12 cellular contexts compared by ENCODE assay signal in genomic region chr6:158798311-158798710, GRCh38. TPM values are rescaled to one million over a fixed set of nuclear protein-coding genes. Genes with fewer than 3 reads are reported as not detected.
DNase-seq lines count a peak whose midpoint lies in the region; ATAC-seq and TF ChIP-seq lines count a peak whose summit lies in the region.
"Had no signal": no experiment of that assay in that cellular context is flagged by ENCODE, and none has a peak within 500 bp of the region (broad histone marks: within the 10 kb centered on the region; RNA-seq: fewer than 3 reads in every experiment).

No MANE protein-coding gene starts in this region.

- peaks cover 100% of the 10 kb centered on the region for H3K79me2 ChIP-seq in PC-3 (ENCODE audit: low read length)

- H3K4me3 ChIP-seq in PC-3 (ENCODE audit: low read length) = no peak overlapping the region
- H3K4me3 ChIP-seq: psoas muscle had no signal

- H3K4me3 Mint-ChIP-seq in HFFc6 (peak overlapping the region; percentile 39), MCF 10A (ENCODE audit: unreplicated experiment) (no peak overlapping the region), CD14-positive monocyte (no peak overlapping the region)
- H3K4me3 Mint-ChIP-seq: activated CD4-positive, alpha-beta T cell treated with anti-CD3 and anti-CD28 coated beads, Interleukin-2, amount 10 ng/mL, durations not matched to agents 7 days and 5 days had no signal

- H3K27me3 Mint-ChIP-seq in HFFc6 (ENCODE audit: insufficient read depth) (no peaks in the 10 kb centered on the region; the same call in 1 of the 2 replicates), MCF 10A (ENCODE audit: insufficient read depth, unreplicated experiment) (no peaks in the 10 kb centered on the region), CD14-positive monocyte (ENCODE audit: low read depth in 3 of 3) (peaks cover 0 to 1% (median 0%) of the 10 kb centered on the region in 3 donors)
- H3K27me3 Mint-ChIP-seq: activated CD4-positive, alpha-beta T cell treated with anti-CD3 and anti-CD28 coated beads, Interleukin-2, amount 10 ng/mL, durations not matched to agents 7 days and 5 days had no signal

- H3K4me1 Mint-ChIP-seq in HFFc6 (ENCODE audit: low read depth) (peaks cover 52% of the 10 kb centered on the region), MCF 10A (ENCODE audit: insufficient read depth, unreplicated experiment) (peaks cover 29% of the 10 kb centered on the region), CD14-positive monocyte (peaks cover 20% of the 10 kb centered on the region)

- no peaks in the 10 kb centered on the region for H3F3A ChIP-seq in PC-3 (ENCODE audit: low read length, unreplicated experiment)

- H4K20me1 ChIP-seq in PC-3 (ENCODE audit: low read length) = peaks cover 95% of the 10 kb centered on the region

- no peak overlapping the region for H2AFZ ChIP-seq in PC-3 (ENCODE audit: low read length)

- DNase-seq in HFFc6 (no peak), MCF 10A (ENCODE audit: unreplicated experiment) (no peak), retina (peak; percentile 79), PC-3 (no peak), CD14-positive monocyte (ENCODE audit: low spot score) (no peak), H4 (ENCODE audit: low spot score) (no peak)
- DNase-seq: activated CD4-positive, alpha-beta T cell treated with anti-CD3 and anti-CD28 coated beads, Interleukin-2, amount 10 ng/mL, durations not matched to agents 7 days and 5 days; DMS79 treated with DMSO at 0.1 percent for 48 hours; psoas muscle; SIG-M5 had no signal

- CTCF ChIA-PET in MCF 10A (lab: Yijun Ruan, JAX) (interaction anchor here (0.6 to 2.0 kb wide), 8 partner anchors 9 to 208 kb away, joined by 3 to 11 read pairs (median 3); no protein-coding TSS in a partner anchor), PC-3 (lab: Charles Lee) (no interaction called here)

- H3K36me3 Mint-ChIP-seq in HFFc6 (ENCODE audit: low read depth) = no peaks in the 10 kb centered on the region; the same call in 1 of the 2 replicates
- H3K36me3 Mint-ChIP-seq in MCF 10A (ENCODE audit: insufficient read depth, unreplicated experiment) = peaks cover 42% of the 10 kb centered on the region
- H3K36me3 Mint-ChIP-seq in CD14-positive monocyte = peaks cover 36 to 43% of the 10 kb centered on the region in 2 donors

- no peaks in the 10 kb centered on the region for H3K9me3 ChIP-seq in PC-3 (ENCODE audit: low read length)
- H3K9me3 ChIP-seq: psoas muscle had no signal

- TF ChIP-seq CTCF in C4-2B (conservative IDR thresholded peaks at IDR 0.05) (no peak), HFFc6 (IDR thresholded peaks at IDR 0.05) (no peak), MCF 10A (IDR thresholded peaks at IDR 0.05; ENCODE audit: unreplicated experiment) (no peak), PC-3 (conservative IDR thresholded peaks at IDR 0.05; ENCODE audit: low read depth, low read length) (no peak), CD14-positive monocyte (IDR thresholded peaks at IDR 0.05) (no peak)

- no TSS peak for BruUV-seq in MCF 10A (replicated peaks; lab: Mats Ljungman, UMichigan)
- no TSS peak for BruUV-seq in PC-3 (replicated peaks; lab: Mats Ljungman, UMichigan)

- H3K9me3 Mint-ChIP-seq in HFFc6 = no peaks in the 10 kb centered on the region
- H3K9me3 Mint-ChIP-seq in MCF 10A (ENCODE audit: unreplicated experiment) = no peaks in the 10 kb centered on the region
- no peaks in the 10 kb centered on the region for H3K9me3 Mint-ChIP-seq in CD14-positive monocyte
- H3K9me3 Mint-ChIP-seq: activated CD4-positive, alpha-beta T cell treated with anti-CD3 and anti-CD28 coated beads, Interleukin-2, amount 10 ng/mL, durations not matched to agents 7 days and 5 days had no signal

- POLR2A ChIA-PET in MCF 10A (lab: Yijun Ruan, JAX) (interaction anchor here (1.0 to 2.1 kb wide), 5 partner anchors 9 to 154 kb away, joined by 3 to 20 read pairs (median 7); partner anchors contain the start of gene DYNLT1), PC-3 (lab: Charles Lee; ENCODE audit: unreplicated experiment) (no interaction called here)

- no peaks in the 10 kb centered on the region for H3K27me3 ChIP-seq in PC-3 (ENCODE audit: low read length)

- peaks cover 43% of the 10 kb centered on the region for H3K4me1 ChIP-seq in PC-3 (ENCODE audit: insufficient read depth, low read length)

- intact Hi-C loops in MCF 10A (cut with micrococcal nuclease) (no loop called here), PC-3 (cut with micrococcal nuclease) (loop anchor here (2.0 to 10.0 kb wide), 2 partner anchors 94 to 174 kb away; no protein-coding TSS in a partner anchor), CD14-positive monocyte (cut with micrococcal nuclease) (loop anchor here in 1 of 2 donors (5.0 to 10.0 kb wide), 2 partner anchors 174 to 326 kb away; no protein-coding TSS in a partner anchor)

- H3K4me2 ChIP-seq in PC-3 (ENCODE audit: low read length) = no peak overlapping the region

- no peak for ATAC-seq in PC-3
- ATAC-seq in HG03521 (IDR thresholded peaks at IDR 0.05; ENCODE audit: unreplicated experiment) = no peak
- ATAC-seq: psoas muscle had no signal

- peak overlapping the region; percentile 87 for H3K27ac Mint-ChIP-seq in HFFc6
- H3K27ac Mint-ChIP-seq in MCF 10A (ENCODE audit: low read depth, unreplicated experiment) = peak overlapping the region; percentile 75
- peak overlapping the region in 1 of 7 donors; percentile 62 for H3K27ac Mint-ChIP-seq in CD14-positive monocyte

- H3K9me2 ChIP-seq in PC-3 (replicated peaks; ENCODE audit: low read length) = no peaks in the 10 kb centered on the region

- H3K27ac ChIP-seq in C4-2B = peak overlapping the region; percentile 47
- no peak overlapping the region for H3K27ac ChIP-seq in PC-3 (ENCODE audit: low read length)
- H3K27ac ChIP-seq: psoas muscle had no signal

- H3K36me3 ChIP-seq in PC-3 (ENCODE audit: low read depth, low read length) = peaks cover 43% of the 10 kb centered on the region

- no peak overlapping the region for H3K9ac ChIP-seq in PC-3 (ENCODE audit: low read length)

RNA-seq across cellular contexts. Expression of gene EZR, which starts 20.9 kb away (rescaled TPM):
- 100 to 1,000 TPM; 118 to 183 (median 178) TPM for total RNA-seq in HFFc6 (2021; fragmentation: NEBNext Ultra II Directional; extraction: Animal tissue kit (Norgen Biotek cat#: 25700))
- 243 and 296 TPM in 2 replicates for total RNA-seq in MCF 10A (2022)
- 182 and 200 TPM in 2 replicates for total RNA-seq in PC-3 (2014; rRNA removed)
- polyA plus RNA-seq in CD14-positive monocyte = 10 to 100 TPM; 86.3 to 95.8 TPM
- 29.3 and 31.8 TPM in 2 replicates for total RNA-seq in H4 (2014; rRNA removed; shearing (Covaris generic))
